7 cellular contexts compared by ENCODE assay signal in genomic region chr11:76134239-76134638, GRCh38.
"Had no signal": no experiment of that assay in that cellular context is flagged by ENCODE, and none has a peak within 500 bp of the region (broad histone marks: within the 10 kb centered on the region; RNA-seq: fewer than 3 reads in every experiment).

No MANE protein-coding gene starts in this region.

- H3K4me3 ChIP-seq: K562 had no signal

- DNase-seq: IMR-90, KBM-7, KG1 had no signal

- H3K9ac ChIP-seq: KMS-11 had no signal

- ATAC-seq: HepG2, K562 had no signal

- H3K27ac ChIP-seq: HL-60, KMS-11 had no signal
